ENCODE assay signal across 9 cellular contexts in genomic region chr11:61956191-61957027, GRCh38. TPM values are rescaled to one million over a fixed set of nuclear protein-coding genes. Genes with fewer than 3 reads are reported as not detected.
DNase-seq lines count a peak whose midpoint lies in the region; ATAC-seq and TF ChIP-seq lines count a peak whose summit lies in the region.
"Had no signal": no experiment of that assay in that cellular context is flagged by ENCODE, and none has a peak within 500 bp of the region (broad histone marks: within the 10 kb centered on the region; RNA-seq: fewer than 3 reads in every experiment).

No MANE protein-coding gene starts in this region.

- H3K4me1 ChIP-seq in mononuclear cell (ENCODE audit: insufficient read depth, low read length): peaks cover 55% of the 10 kb centered on the region

- peak overlapping the region; percentile 56 for H3K4me3 ChIP-seq in choroid plexus epithelial cell (ENCODE audit: low read depth, low read length)
- H3K4me3 ChIP-seq in mononuclear cell (ENCODE audit: low read length): peak overlapping the region; percentile 42

- H3K9me3 Mint-ChIP-seq in activated naive CD4-positive, alpha-beta T cell treated with anti-CD3 and anti-CD28 coated beads for 36 hours: no peaks in the 10 kb centered on the region
- H3K9me3 Mint-ChIP-seq: neural crest cell had no signal

- no peak for TF ChIP-seq CTCF in choroid plexus epithelial cell (conservative IDR thresholded peaks at IDR 0.05; ENCODE audit: low read depth, low read length)

- CTCF ChIA-PET in activated naive CD4-positive, alpha-beta T cell treated with anti-CD3 and anti-CD28 coated beads for 36 hours (lab: Charles Lee): interaction anchor here (1.5 kb wide), 1 partner anchor 125 kb away, joined by 3 read pairs; no protein-coding TSS in a partner anchor

- H3K9me3 ChIP-seq in mononuclear cell (ENCODE audit: low read depth, low read length): no peaks in the 10 kb centered on the region

- H3K27ac ChIP-seq in temporal lobe (ENCODE audit: low read depth, low read length): peak overlapping the region; percentile 86

- H3K4me1 Mint-ChIP-seq in activated naive CD4-positive, alpha-beta T cell treated with anti-CD3 and anti-CD28 coated beads for 36 hours (ENCODE audit: low read depth): peaks cover 8% of the 10 kb centered on the region
- H3K4me1 Mint-ChIP-seq: neural crest cell had no signal

- no peaks in the 10 kb centered on the region for H3K27me3 ChIP-seq in mononuclear cell (ENCODE audit: insufficient read depth, low read length)

- H3K27ac Mint-ChIP-seq in activated naive CD4-positive, alpha-beta T cell treated with anti-CD3 and anti-CD28 coated beads for 36 hours: no peak overlapping the region

- intact Hi-C loops in activated naive CD4-positive, alpha-beta T cell treated with anti-CD3 and anti-CD28 coated beads for 36 hours (cut with micrococcal nuclease): no loop called here

- ATAC-seq in GM18868 (IDR thresholded peaks at IDR 0.05; ENCODE audit: unreplicated experiment): no peak

- no peak for DNase-seq in activated naive CD4-positive, alpha-beta T cell treated with anti-CD3 and anti-CD28 coated beads for 36 hours
- DNase-seq in activated naive CD4-positive, alpha-beta T cell treated with Interleukin-2 at 50 U/mL for 16 hours: no peak
- no peak for DNase-seq in choroid plexus epithelial cell (ENCODE audit: low read depth)
- DNase-seq in MV-4-11 (lab: John Stamatoyannopoulos, UW): no peak
- DNase-seq in occipital lobe (lab: John Stamatoyannopoulos, UW): no peak

- H3K4me3 Mint-ChIP-seq in activated naive CD4-positive, alpha-beta T cell treated with anti-CD3 and anti-CD28 coated beads for 36 hours: peak overlapping the region; percentile 51

- peaks cover 13% of the 10 kb centered on the region for H3K27me3 Mint-ChIP-seq in activated naive CD4-positive, alpha-beta T cell treated with anti-CD3 and anti-CD28 coated beads for 36 hours (ENCODE audit: low read depth)

- no peaks in the 10 kb centered on the region for H3K36me3 Mint-ChIP-seq in activated naive CD4-positive, alpha-beta T cell treated with anti-CD3 and anti-CD28 coated beads for 36 hours (ENCODE audit: low read depth)

RNA-seq across cellular contexts. Expression of gene BEST1, which starts 6.3 kb away (rescaled TPM):
- under 1 TPM; 0.45 to 0.49 TPM for total RNA-seq in activated naive CD4-positive, alpha-beta T cell treated with anti-CD3 and anti-CD28 coated beads for 36 hours
- total RNA-seq in mononuclear cell: 2.3 TPM
- 0.49 TPM for total RNA-seq in temporal lobe
- total RNA-seq in occipital lobe: 1.2 TPM

RNA-seq across cellular contexts. Expression of gene FTH1, which starts 11.0 kb away (rescaled TPM):
- 1,000 to 10,000 TPM; 1,302 to 1,352 TPM for total RNA-seq in activated naive CD4-positive, alpha-beta T cell treated with anti-CD3 and anti-CD28 coated beads for 36 hours
- total RNA-seq in mononuclear cell (1,270 TPM), temporal lobe (649 TPM), occipital lobe (252 TPM)

RNA-seq across cellular contexts. Expression of gene RAB3IL1, which starts 39.0 kb away (rescaled TPM):
- under 1 TPM; 0.52 to 0.74 TPM for total RNA-seq in activated naive CD4-positive, alpha-beta T cell treated with anti-CD3 and anti-CD28 coated beads for 36 hours
- total RNA-seq in mononuclear cell (not detected), temporal lobe (3.7 TPM), occipital lobe (2.3 TPM)
